ENCODE assay signal across 7 cellular contexts in the genomic region with DNA sequence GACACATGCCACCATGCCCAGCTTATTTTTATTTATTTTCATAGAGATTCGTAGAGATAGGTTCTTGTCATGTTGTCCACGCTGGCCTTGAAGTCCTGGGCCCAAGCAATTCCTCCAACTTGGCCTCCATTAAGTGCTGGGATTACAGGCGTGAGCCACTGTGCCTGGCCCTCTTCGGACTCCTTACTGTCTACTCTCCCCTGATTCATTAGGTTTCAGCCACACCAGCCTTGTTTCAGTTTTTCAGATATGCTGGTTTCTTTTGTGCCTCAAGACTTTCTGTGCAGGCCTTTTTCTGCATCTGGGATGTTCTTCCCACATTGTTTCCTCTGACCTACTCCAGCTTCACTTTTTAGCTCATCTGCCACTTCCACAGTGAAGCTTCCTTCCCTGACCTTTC.
"Had no signal": no experiment of that assay in that cellular context is flagged by ENCODE, and none has a peak within 500 bp of the region (broad histone marks: within the 10 kb centered on the region; RNA-seq: fewer than 3 reads in every experiment).

No MANE protein-coding gene starts in this region.

- DNase-seq: IMR-90, KBM-7, KG1 had no signal

- H3K4me3 ChIP-seq: K562 had no signal

- H3K27ac Mint-ChIP-seq: IgD-negative memory B cell had no signal

- H3K36me3 Mint-ChIP-seq: IgD-negative memory B cell had no signal

- H3K4me3 Mint-ChIP-seq: IgD-negative memory B cell had no signal

- H3K27ac ChIP-seq: HL-60 had no signal

- ATAC-seq: HepG2, K562 had no signal

- H3K4me1 Mint-ChIP-seq: IgD-negative memory B cell had no signal
